1 cellular context compared by ENCODE assay signal in genomic region chr16:74570412-74571301, GRCh38.
TF ChIP-seq lines count a peak whose summit lies in the region.

No MANE protein-coding gene starts in this region.

TF ChIP-seq in HepG2, 621 proteins besides CTCF, POLR2A, EP300 and RAD21 (continued from another document and continues in another):
- TF ChIP-seq PATZ1 (CRISPR knock-in tag; IDR thresholded peaks at IDR 0.05) (0 out of 2 replicates have a peak, but pooled peaks have one; percentile 13), ARID5B (CRISPR knock-in tag; IDR thresholded peaks at IDR 0.05) (peak; percentile 88), ARID4A (CRISPR knock-in tag; IDR thresholded peaks at IDR 0.05; ENCODE audit: borderline replicate concordance) (peak; percentile 56; the same call in 1 of the 2 replicates), RBM39 (IDR thresholded peaks at IDR 0.05; ENCODE audit: low read depth, low read length, poor library complexity, severe bottlenecking) (no peak), BHLHE40 (IDR thresholded peaks at IDR 0.05; ENCODE audit: low read length) (no peak), SMC3 (IDR thresholded peaks at IDR 0.05; ENCODE audit: low read length) (0 out of 2 replicates have a peak, but pooled peaks have one; percentile 4), SMARCC2 (IDR thresholded peaks at IDR 0.05) (no peak), ZSCAN21 (CRISPR knock-in tag; IDR thresholded peaks at IDR 0.05; ENCODE audit: borderline replicate concordance) (no peak), NCOA5 (CRISPR knock-in tag; IDR thresholded peaks at IDR 0.05) (no peak), POGZ (CRISPR knock-in tag; IDR thresholded peaks at IDR 0.05) (peak; percentile 90), ZNF761 (CRISPR knock-in tag; conservative IDR thresholded peaks at IDR 0.05) (no peak), ZNF512B (CRISPR knock-in tag; IDR thresholded peaks at IDR 0.05; ENCODE audit: borderline replicate concordance) (no peak; the same call in 1 of the 2 replicates), SIX1 (CRISPR knock-in tag; IDR thresholded peaks at IDR 0.05; ENCODE audit: borderline replicate concordance) (peak; percentile 63), ZNF230 (CRISPR knock-in tag; IDR thresholded peaks at IDR 0.05) (0 out of 2 replicates have a peak, but pooled peaks have one; percentile 54), SP2 (CRISPR knock-in tag; IDR thresholded peaks at IDR 0.05) (no peak), SMAD9 (CRISPR knock-in tag; IDR thresholded peaks at IDR 0.05) (no peak), TBX2 (CRISPR knock-in tag; IDR thresholded peaks at IDR 0.05; ENCODE audit: borderline replicate concordance) (peak; percentile 64), KLF15 (CRISPR knock-in tag; IDR thresholded peaks at IDR 0.05; ENCODE audit: borderline replicate concordance) (no peak), GATAD1 (CRISPR knock-in tag; IDR thresholded peaks at IDR 0.05) (peak; percentile 63; the same call in 1 of the 2 replicates), ZNF431 (CRISPR knock-in tag; IDR thresholded peaks at IDR 0.05; ENCODE audit: borderline replicate concordance, low read depth) (no peak), FOXM1 (CRISPR knock-in tag; IDR thresholded peaks at IDR 0.05) (no peak), ZNF703 (CRISPR knock-in tag; IDR thresholded peaks at IDR 0.05; ENCODE audit: borderline replicate concordance) (no peak), ZNF563 (CRISPR knock-in tag; IDR thresholded peaks at IDR 0.05) (no peak), NFRKB (IDR thresholded peaks at IDR 0.05) (no peak), WIZ (CRISPR knock-in tag; IDR thresholded peaks at IDR 0.05) (no peak), SIN3B (IDR thresholded peaks at IDR 0.05; ENCODE audit: low read length) (no peak), ZNF350 (CRISPR knock-in tag; IDR thresholded peaks at IDR 0.05; ENCODE audit: borderline replicate concordance, low read depth) (peak; percentile 54; the same call in 1 of the 2 replicates), FIP1L1 (IDR thresholded peaks at IDR 0.05; ENCODE audit: borderline replicate concordance, insufficient read depth, low read depth, low read length) (no peak), RFXAP (CRISPR knock-in tag; IDR thresholded peaks at IDR 0.05; ENCODE audit: borderline replicate concordance) (peak; percentile 73; the same call in 1 of the 2 replicates), MBD4 (IDR thresholded peaks at IDR 0.05; ENCODE audit: borderline replicate concordance, low read length) (no peak), ZNF781 (CRISPR knock-in tag; IDR thresholded peaks at IDR 0.05; ENCODE audit: borderline replicate concordance, not compliant biosample characterization) (peak; percentile 40), ZNF616 (CRISPR knock-in tag; IDR thresholded peaks at IDR 0.05; ENCODE audit: low read depth) (no peak)
- TF ChIP-seq, protein P1, sequence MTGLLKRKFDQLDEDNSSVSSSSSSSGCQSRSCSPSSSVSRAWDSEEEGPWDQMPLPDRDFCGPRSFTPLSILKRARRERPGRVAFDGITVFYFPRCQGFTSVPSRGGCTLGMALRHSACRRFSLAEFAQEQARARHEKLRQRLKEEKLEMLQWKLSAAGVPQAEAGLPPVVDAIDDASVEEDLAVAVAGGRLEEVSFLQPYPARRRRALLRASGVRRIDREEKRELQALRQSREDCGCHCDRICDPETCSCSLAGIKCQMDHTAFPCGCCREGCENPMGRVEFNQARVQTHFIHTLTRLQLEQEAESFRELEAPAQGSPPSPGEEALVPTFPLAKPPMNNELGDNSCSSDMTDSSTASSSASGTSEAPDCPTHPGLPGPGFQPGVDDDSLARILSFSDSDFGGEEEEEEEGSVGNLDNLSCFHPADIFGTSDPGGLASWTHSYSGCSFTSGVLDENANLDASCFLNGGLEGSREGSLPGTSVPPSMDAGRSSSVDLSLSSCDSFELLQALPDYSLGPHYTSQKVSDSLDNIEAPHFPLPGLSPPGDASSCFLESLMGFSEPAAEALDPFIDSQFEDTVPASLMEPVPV (CRISPR knock-in tag; IDR thresholded peaks at IDR 0.05) = no peak
- TF ChIP-seq, protein P2, sequence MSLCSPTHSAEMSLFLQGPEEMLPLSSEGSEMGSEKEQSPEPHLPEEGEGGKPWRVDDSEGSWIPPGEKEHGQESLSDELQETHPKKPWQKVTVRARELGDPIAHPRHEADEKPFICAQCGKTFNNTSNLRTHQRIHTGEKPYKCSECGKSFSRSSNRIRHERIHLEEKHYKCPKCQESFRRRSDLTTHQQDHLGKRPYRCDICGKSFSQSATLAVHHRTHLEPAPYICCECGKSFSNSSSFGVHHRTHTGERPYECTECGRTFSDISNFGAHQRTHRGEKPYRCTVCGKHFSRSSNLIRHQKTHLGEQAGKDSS (CRISPR knock-in tag; IDR thresholded peaks at IDR 0.05; ENCODE audit: borderline replicate concordance, low read depth) = no peak
- TF ChIP-seq, protein P3, sequence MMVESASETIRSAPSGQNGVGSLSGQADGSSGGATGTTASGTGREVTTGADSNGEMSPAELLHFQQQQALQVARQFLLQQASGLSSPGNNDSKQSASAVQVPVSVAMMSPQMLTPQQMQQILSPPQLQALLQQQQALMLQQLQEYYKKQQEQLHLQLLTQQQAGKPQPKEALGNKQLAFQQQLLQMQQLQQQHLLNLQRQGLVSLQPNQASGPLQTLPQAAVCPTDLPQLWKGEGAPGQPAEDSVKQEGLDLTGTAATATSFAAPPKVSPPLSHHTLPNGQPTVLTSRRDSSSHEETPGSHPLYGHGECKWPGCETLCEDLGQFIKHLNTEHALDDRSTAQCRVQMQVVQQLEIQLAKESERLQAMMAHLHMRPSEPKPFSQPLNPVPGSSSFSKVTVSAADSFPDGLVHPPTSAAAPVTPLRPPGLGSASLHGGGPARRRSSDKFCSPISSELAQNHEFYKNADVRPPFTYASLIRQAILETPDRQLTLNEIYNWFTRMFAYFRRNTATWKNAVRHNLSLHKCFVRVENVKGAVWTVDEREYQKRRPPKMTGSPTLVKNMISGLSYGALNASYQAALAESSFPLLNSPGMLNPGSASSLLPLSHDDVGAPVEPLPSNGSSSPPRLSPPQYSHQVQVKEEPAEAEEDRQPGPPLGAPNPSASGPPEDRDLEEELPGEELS (CRISPR knock-in tag; IDR thresholded peaks at IDR 0.05) = peak; percentile 75
- TF ChIP-seq, protein P4, sequence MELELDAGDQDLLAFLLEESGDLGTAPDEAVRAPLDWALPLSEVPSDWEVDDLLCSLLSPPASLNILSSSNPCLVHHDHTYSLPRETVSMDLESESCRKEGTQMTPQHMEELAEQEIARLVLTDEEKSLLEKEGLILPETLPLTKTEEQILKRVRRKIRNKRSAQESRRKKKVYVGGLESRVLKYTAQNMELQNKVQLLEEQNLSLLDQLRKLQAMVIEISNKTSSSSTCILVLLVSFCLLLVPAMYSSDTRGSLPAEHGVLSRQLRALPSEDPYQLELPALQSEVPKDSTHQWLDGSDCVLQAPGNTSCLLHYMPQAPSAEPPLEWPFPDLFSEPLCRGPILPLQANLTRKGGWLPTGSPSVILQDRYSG (CRISPR knock-in tag; IDR thresholded peaks at IDR 0.05) = no peak
- TF ChIP-seq, protein P5, sequence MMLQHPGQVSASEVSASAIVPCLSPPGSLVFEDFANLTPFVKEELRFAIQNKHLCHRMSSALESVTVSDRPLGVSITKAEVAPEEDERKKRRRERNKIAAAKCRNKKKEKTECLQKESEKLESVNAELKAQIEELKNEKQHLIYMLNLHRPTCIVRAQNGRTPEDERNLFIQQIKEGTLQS (CRISPR knock-in tag; IDR thresholded peaks at IDR 0.05) = 0 out of 2 replicates have a peak, but pooled peaks have one; percentile 8
- TF ChIP-seq, protein P6, sequence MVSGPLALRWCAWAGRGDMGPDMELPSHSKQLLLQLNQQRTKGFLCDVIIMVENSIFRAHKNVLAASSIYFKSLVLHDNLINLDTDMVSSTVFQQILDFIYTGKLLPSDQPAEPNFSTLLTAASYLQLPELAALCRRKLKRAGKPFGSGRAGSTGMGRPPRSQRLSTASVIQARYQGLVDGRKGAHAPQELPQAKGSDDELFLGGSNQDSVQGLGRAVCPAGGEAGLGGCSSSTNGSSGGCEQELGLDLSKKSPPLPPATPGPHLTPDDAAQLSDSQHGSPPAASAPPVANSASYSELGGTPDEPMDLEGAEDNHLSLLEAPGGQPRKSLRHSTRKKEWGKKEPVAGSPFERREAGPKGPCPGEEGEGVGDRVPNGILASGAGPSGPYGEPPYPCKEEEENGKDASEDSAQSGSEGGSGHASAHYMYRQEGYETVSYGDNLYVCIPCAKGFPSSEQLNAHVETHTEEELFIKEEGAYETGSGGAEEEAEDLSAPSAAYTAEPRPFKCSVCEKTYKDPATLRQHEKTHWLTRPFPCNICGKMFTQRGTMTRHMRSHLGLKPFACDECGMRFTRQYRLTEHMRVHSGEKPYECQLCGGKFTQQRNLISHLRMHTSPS (CRISPR knock-in tag; IDR thresholded peaks at IDR 0.05; ENCODE audit: low read depth) = peak; percentile 40; the same call in 1 of the 2 replicates
